8 cellular contexts compared by ENCODE assay signal in genomic region chr10:72048450-72049124, GRCh38. TPM values are rescaled to one million over a fixed set of nuclear protein-coding genes. Genes with fewer than 3 reads are reported as not detected.
DNase-seq lines count a peak whose midpoint lies in the region; TF ChIP-seq lines count a peak whose summit lies in the region.

No MANE protein-coding gene starts in this region.

- TF ChIP-seq CTCF in AG04449 (IDR thresholded peaks at IDR 0.05; ENCODE audit: insufficient read depth, low read length, missing control alignments) (peak; percentile 98), epithelial cell of proximal tubule (conservative IDR thresholded peaks at IDR 0.05; ENCODE audit: low read depth, low read length) (peak; percentile 100)

- POLR2A ChIA-PET in AG04449 (lab: Yijun Ruan, JAX): interaction anchor here (0.6 to 1.6 kb wide), 3 partner anchors 84 to 152 kb away, joined by 3 to 6 read pairs (median 3); partner anchors contain the start of gene CHST3

- DNase-seq in AG04449 (ENCODE audit: low read depth, low spot score): peak; percentile 53
- DNase-seq in GM19238 (ENCODE audit: insufficient read length, low spot score): peak; percentile 84
- peak; percentile 98 for DNase-seq in Kasumi-1 (lab: John Stamatoyannopoulos, UW)
- peak; percentile 80 for DNase-seq in OCI-M2 (lab: John Stamatoyannopoulos, UW; ENCODE audit: unreplicated experiment)
- DNase-seq in activated T-cell treated with anti-CD3 and anti-CD28 coated beads for 24 hours (ENCODE audit: low read depth): peak; percentile 86
- peak; percentile 45 for DNase-seq in epithelial cell of proximal tubule (ENCODE audit: low read depth)
- peak; percentile 95 for DNase-seq in myocyte (ENCODE audit: low read depth)
- DNase-seq in stimulated activated CD8-positive, alpha-beta memory T cell treated with anti-CD3 and anti-CD28 coated beads, Interleukin-7, amount 100 ng/mL, for 1 hour (ENCODE audit: low read depth in 2 of 2): peak; percentile 82 to 85

- CTCF ChIA-PET in AG04449 (lab: Yijun Ruan, JAX): interaction anchor here (0.5 to 8.2 kb wide), 72 partner anchors 10 to 738 kb away, joined by 3 to 165 read pairs (median 6); partner anchors contain the start of genes ANAPC16, ASCC1, CHST3 and SPOCK2

- H3K4me3 ChIP-seq in AG04449 (ENCODE audit: low read depth, low read length) (no peak overlapping the region), epithelial cell of proximal tubule (ENCODE audit: low read depth, low read length) (no peak overlapping the region)

RNA-seq across cellular contexts. Expression of gene SPOCK2, which starts 39.8 kb away (rescaled TPM):
- total RNA-seq in epithelial cell of proximal tubule: 27.9 and 63.7 TPM in 2 replicates
- 0.78 and 1.9 TPM in 2 replicates for total RNA-seq in myocyte
- polyA plus RNA-seq in myocyte (2012): 0.43 TPM

Comparison
In these comparisons a context has a peak if more than half of its experiments do, and no peak if none do; other contexts are left out.
1. DNase-seq: peak in every context shown above with its lines; median percentile 98 in Kasumi-1; 95 in myocyte; 86 in activated T-cell treated with anti-CD3 and anti-CD28 coated beads for 24 hours; 84 in GM19238; 84 in stimulated activated CD8-positive, alpha-beta memory T cell treated with anti-CD3 and anti-CD28 coated beads, Interleukin-7, amount 100 ng/mL, for 1 hour; 80 in OCI-M2; 53 in AG04449; 45 in epithelial cell of proximal tubule.
2. RNA of gene SPOCK2, which starts 39.8 kb away (total RNA-seq): 27.9 to 63.7 TPM in epithelial cell of proximal tubule; 0.78 to 1.9 TPM in myocyte; every median in the first group is over 10 times any median in the second.